Comparison of ENCODE assay signal across 1 cellular context in genomic region chr19:44738161-44738535, GRCh38.
TF ChIP-seq lines count a peak whose summit lies in the region.

No MANE protein-coding gene starts in this region.

TF ChIP-seq in HepG2, 621 proteins besides CTCF, POLR2A, EP300 and RAD21:
- TF ChIP-seq NR1H2 (CRISPR knock-in tag; IDR thresholded peaks at IDR 0.05; ENCODE audit: borderline replicate concordance, low read depth) (no peak), ZSCAN22 (CRISPR knock-in tag; IDR thresholded peaks at IDR 0.05) (peak; percentile 98), PHF21A (CRISPR knock-in tag; IDR thresholded peaks at IDR 0.05) (no peak), ZNF775 (CRISPR knock-in tag; IDR thresholded peaks at IDR 0.05; ENCODE audit: borderline replicate concordance) (no peak), ZNF10 (CRISPR knock-in tag; IDR thresholded peaks at IDR 0.05; ENCODE audit: borderline replicate concordance, low read depth) (no peak)
TF ChIP-seq in HepG2: peak in this region for 1.
